Comparison of ENCODE assay signal across 24 cellular contexts in genomic region chr5:78203815-78204214, GRCh38.
A peak's percentile ranks its signal among the peaks of the same experiment; 100 is the strongest.
DNase-seq lines count a peak whose midpoint lies in the region; ATAC-seq, FAIRE-seq and TF ChIP-seq lines count a peak whose summit lies in the region.
"Had no signal": no experiment of that assay in that cellular context is flagged by ENCODE, and none has a peak within 500 bp of the region (broad histone marks: within the 10 kb centered on the region; RNA-seq: fewer than 3 reads in every experiment).

No MANE protein-coding gene starts in this region.

- no peaks in the 10 kb centered on the region for H3K4me1 Mint-ChIP-seq in endothelial cell (ENCODE audit: unreplicated experiment)
- H3K4me1 Mint-ChIP-seq: B cell had no signal

- no peak for FAIRE-seq in HepG2 (lab: Jason Lieb, UNC)
- FAIRE-seq: A204.1, GM12878, GM12892, GM18507 had no signal

- H3K9me3 ChIP-seq in HepG2 (ENCODE audit: low read length) (no peaks in the 10 kb centered on the region), right lobe of liver (no peaks in the 10 kb centered on the region), IMR-90 (ENCODE audit: control insufficient read depth, insufficient read depth, low read length) (no peaks in the 10 kb centered on the region), testis (no peaks in the 10 kb centered on the region)

- H2BK120ac ChIP-seq in IMR-90 (ENCODE audit: low read depth, low read length): no peak overlapping the region

- H2AK5ac ChIP-seq in IMR-90 (ENCODE audit: low read depth, low read length): no peak overlapping the region

- no peak overlapping the region for H2AK9ac ChIP-seq in IMR-90 (replicated peaks; ENCODE audit: low read depth, low read length, poor library complexity)

- no peak overlapping the region for H2BK15ac ChIP-seq in IMR-90 (ENCODE audit: low read depth, low read length)

- no peak overlapping the region for H3K56ac ChIP-seq in IMR-90 (ENCODE audit: extremely low read depth, insufficient read depth, low read length)

- peaks cover 23% of the 10 kb centered on the region for H3K36me3 Mint-ChIP-seq in endothelial cell (ENCODE audit: low read depth, unreplicated experiment)

- peaks cover 12 to 13% of the 10 kb centered on the region in 2 experiments; a peak in 2 of 4 replicates for H3K79me1 ChIP-seq in IMR-90 (ENCODE audit: low read depth in 1 of 2, low read length in 2 of 2)

- peaks cover 4% of the 10 kb centered on the region for H3K9me3 Mint-ChIP-seq in endothelial cell (ENCODE audit: unreplicated experiment)

- peaks cover 2% of the 10 kb centered on the region for H3K27me3 Mint-ChIP-seq in endothelial cell (ENCODE audit: unreplicated experiment)
- H3K27me3 Mint-ChIP-seq: B cell; CD4-positive, alpha-beta T cell had no signal

- H3K4me1 ChIP-seq in HepG2 (ENCODE audit: insufficient read depth, low read length) (no peaks in the 10 kb centered on the region), right lobe of liver (no peaks in the 10 kb centered on the region), IMR-90 (ENCODE audit: control insufficient read depth, insufficient read depth, low read length) (no peaks in the 10 kb centered on the region), testis (no peaks in the 10 kb centered on the region)
- H3K4me1 ChIP-seq: BLaER1 treated with 17β-estradiol and CSF1 and Interleukin-3, amounts not matched to agents 10 nM and 100 nM had no signal

- H3K27me3 ChIP-seq in HepG2 (ENCODE audit: control insufficient read depth in 1 of 2, insufficient read depth in 2 of 2, low read length in 2 of 2) (no peaks in the 10 kb centered on the region), right lobe of liver (no peaks in the 10 kb centered on the region), IMR-90 (ENCODE audit: control insufficient read depth, insufficient read depth, low read length) (no peaks in the 10 kb centered on the region), testis (no peaks in the 10 kb centered on the region)
- H3K27me3 ChIP-seq: BLaER1 treated with 17β-estradiol and CSF1 and Interleukin-3, amounts not matched to agents 10 nM and 100 nM had no signal

- H2AFZ ChIP-seq in HepG2 (ENCODE audit: low read length): no peak overlapping the region
- no peak overlapping the region for H2AFZ ChIP-seq in IMR-90 (replicated peaks; ENCODE audit: low read length, poor library complexity)

- H2BK5ac ChIP-seq in IMR-90 (ENCODE audit: low read depth, low read length, poor library complexity, severe bottlenecking): no peak overlapping the region

- dilution Hi-C loops in IMR-90 (cut with HindIII; ENCODE audit: low sequenced_read_pairs, unreplicated experiment): no loop called here

- TF ChIP-seq POLR2A in HepG2 (IDR thresholded peaks at IDR 0.05; ENCODE audit: insufficient read depth in 1 of 2, low read depth in 2 of 2, low read length in 2 of 2): no peak
- TF ChIP-seq POLR2A in right lobe of liver (IDR thresholded peaks at IDR 0.05): no peak
- TF ChIP-seq POLR2A in IMR-90 (IDR thresholded peaks at IDR 0.05; ENCODE audit: low read depth, low read length): no peak
- no peak for TF ChIP-seq POLR2A in testis (IDR thresholded peaks at IDR 0.05)

- H3K18ac ChIP-seq in IMR-90 (ENCODE audit: low read depth, low read length): no peak overlapping the region

- H3K9ac ChIP-seq in HepG2 (ENCODE audit: insufficient read depth, low read depth, low read length) (no peak overlapping the region), IMR-90 (ENCODE audit: low read depth, low read length) (no peak overlapping the region)
- H3K9ac ChIP-seq: BLaER1 treated with 17β-estradiol and CSF1 and Interleukin-3, amounts not matched to agents 10 nM and 100 nM had no signal

- H4K5ac ChIP-seq in IMR-90 (ENCODE audit: low read depth, low read length): no peak overlapping the region

- H2BK20ac ChIP-seq in IMR-90 (ENCODE audit: low read depth, low read length): no peak overlapping the region

- H4K8ac ChIP-seq in IMR-90 (ENCODE audit: low read depth in 2 of 2, low read length in 2 of 2): no peak overlapping the region

- no peak overlapping the region for H3K4ac ChIP-seq in IMR-90 (ENCODE audit: low read depth, low read length)

- WGBS in HepG2 (ENCODE audit: low lambda C conversion rate): 95% methylated on average over 2 of the region's 2 CpGs
- 86% methylated on average over 2 of the region's 2 CpGs for WGBS in right lobe of liver (ENCODE audit: insufficient coverage, low coverage, low lambda C conversion rate, missing lambda C conversion rate)
- no CpG with 5 or more reads among the region's 2 CpGs for WGBS in IMR-90 (ENCODE audit: extremely low coverage in 2 of 2, insufficient read length in 1 of 2), 2 experiments
- WGBS in testis, 2 donors: 85 to 95% methylated on average over 2 of the region's 2 CpGs

- TF ChIP-seq EP300 in HepG2 (IDR thresholded peaks at IDR 0.05; ENCODE audit: low read depth in 2 of 2, low read length in 2 of 2): no peak
- TF ChIP-seq EP300 in HepG2 (CRISPR knock-in tag; IDR thresholded peaks at IDR 0.05; ENCODE audit: borderline replicate concordance): no peak

- DNase-seq in HepG2 (ENCODE audit: low spot score) (no peak), right lobe of liver (no peak), IMR-90 (no peak), endothelial cell (ENCODE audit: low spot score) (no peak), testis (no peak), NCI-H526 treated with DMSO at 0.1 percent for 48 hours (lab: John Stamatoyannopoulos, UW) (no peak)
- DNase-seq: 8988T; AML-193; CD4-positive, alpha-beta T cell; CD8-positive, alpha-beta T cell; COR-L47; DMS 273 treated with DMSO at 0.1 percent for 48 hours; DMS153; DMS79; DND-41; EL; GDM1 had no signal

- H4K91ac ChIP-seq in IMR-90 (ENCODE audit: insufficient read depth, low read depth, low read length): no peak overlapping the region

- H3K36me3 ChIP-seq in HepG2 (replicated peaks in 1 of 2; ENCODE audit: control insufficient read depth in 1 of 2, insufficient read depth in 2 of 2, low read length in 2 of 2): peaks cover 1 to 21% of the 10 kb centered on the region in 2 experiments; a peak in 3 of 5 replicates
- H3K36me3 ChIP-seq in right lobe of liver: no peaks in the 10 kb centered on the region
- peaks cover 14% of the 10 kb centered on the region for H3K36me3 ChIP-seq in IMR-90 (ENCODE audit: control insufficient read depth, insufficient read depth, low read length)
- H3K36me3 ChIP-seq in testis (ENCODE audit: low read depth, missing control alignments): no peaks in the 10 kb centered on the region

- TF ChIP-seq CTCF in HepG2 (CRISPR knock-in tag; IDR thresholded peaks at IDR 0.05) (no peak), right lobe of liver (IDR thresholded peaks at IDR 0.05) (no peak), IMR-90 (conservative IDR thresholded peaks at IDR 0.05; ENCODE audit: low read depth, low read length) (no peak), endothelial cell (IDR thresholded peaks at IDR 0.05; ENCODE audit: unreplicated experiment) (no peak), testis (IDR thresholded peaks at IDR 0.05) (no peak)

- H3K4me3 ChIP-seq in HepG2 (replicated peaks in 1 of 3; ENCODE audit: insufficient read depth in 1 of 3, low read depth in 2 of 3, low read length in 3 of 3) (no peak overlapping the region), right lobe of liver (no peak overlapping the region), IMR-90 (ENCODE audit: insufficient read depth, low read depth, low read length) (no peak overlapping the region), testis (no peak overlapping the region)
- H3K4me3 ChIP-seq: BLaER1 treated with 17β-estradiol and CSF1 and Interleukin-3, amounts not matched to agents 10 nM and 100 nM; GM12878 had no signal

- BruUV-seq in HepG2 (replicated peaks; lab: Mats Ljungman, UMichigan): no TSS peak
- no TSS peak for BruUV-seq in IMR-90 (replicated peaks; lab: Mats Ljungman, UMichigan)

- CTCF ChIA-PET in HepG2 (lab: Yijun Ruan, JAX; ENCODE audit: low intra/inter-chr PET ratio, low total read pairs): no interaction called here
- CTCF ChIA-PET in IMR-90 (lab: Yijun Ruan, JAX): no interaction called here

- intact Hi-C loops in HepG2 (cut with micrococcal nuclease; ENCODE audit: unreplicated experiment) (no loop called here), right lobe of liver (cut with DNase I) (no loop called here), IMR-90 (cut with micrococcal nuclease) (no loop called here), testis (cut with DNase I; ENCODE audit: low total_unique reads) (no loop called here)

- TF ChIP-seq RAD21 in HepG2 (CRISPR knock-in tag; IDR thresholded peaks at IDR 0.05) (no peak), IMR-90 (IDR thresholded peaks at IDR 0.05; ENCODE audit: low read length) (no peak)

- ATAC-seq in HepG2 (no peak), right lobe of liver (no peak), IMR-90 (ENCODE audit: low read depth) (no peak)
- ATAC-seq: CD8-positive, alpha-beta T cell; GM12878 had no signal

- no peak overlapping the region for H3K23ac ChIP-seq in IMR-90 (ENCODE audit: low read depth, low read length)

- in situ Hi-C loops in HepG2 (cut with HindIII; ENCODE audit: extremely low pct_ligation_motif_present, low pct_unique_long_range_greater_than_20kb): no loop called here
- in situ Hi-C loops in IMR-90 (cut with MboI; ENCODE audit: low sequenced_read_pairs): no loop called here

- H3K4me2 ChIP-seq in HepG2 (ENCODE audit: low read depth, low read length) (no peak overlapping the region), IMR-90 (ENCODE audit: low read depth, low read length) (no peak overlapping the region)
- H3K4me2 ChIP-seq: BLaER1 treated with 17β-estradiol and CSF1 and Interleukin-3, amounts not matched to agents 10 nM and 100 nM had no signal

- H4K20me1 ChIP-seq in HepG2 (ENCODE audit: insufficient read depth, low read length) (no peaks in the 10 kb centered on the region), IMR-90 (ENCODE audit: insufficient read depth, low read length) (no peaks in the 10 kb centered on the region)

- H3K27ac ChIP-seq in HepG2 (ENCODE audit: extremely low read length, insufficient read depth, low read length) (no peak overlapping the region), right lobe of liver (no peak overlapping the region), IMR-90 (ENCODE audit: insufficient read depth, low read length) (no peak overlapping the region), testis (no peak overlapping the region)
- H3K27ac ChIP-seq: BLaER1 treated with 17β-estradiol and CSF1 and Interleukin-3, amounts not matched to agents 10 nM and 100 nM; C4-2B had no signal

- H3K14ac ChIP-seq in IMR-90 (replicated peaks; ENCODE audit: low read depth, low read length): no peak overlapping the region

- H3K4me3 Mint-ChIP-seq in endothelial cell (ENCODE audit: unreplicated experiment): peak overlapping the region; percentile 7
- H3K4me3 Mint-ChIP-seq: B cell; CD4-positive, alpha-beta T cell; CD8-positive, alpha-beta T cell had no signal

- POLR2A ChIA-PET in HepG2 (lab: Yijun Ruan, JAX): no interaction called here
- POLR2A ChIA-PET in IMR-90 (lab: Charles Lee; ENCODE audit: unreplicated experiment): no interaction called here

- peaks cover 3% of the 10 kb centered on the region; the same call in 1 of the 2 replicates for H3K9me1 ChIP-seq in IMR-90 (ENCODE audit: insufficient read depth, low read length)

- H3K79me2 ChIP-seq in HepG2 (ENCODE audit: insufficient read depth, low read length): no peaks in the 10 kb centered on the region

- no peak overlapping the region for H3K27ac Mint-ChIP-seq in endothelial cell (ENCODE audit: unreplicated experiment)
- H3K27ac Mint-ChIP-seq: B cell; CD4-positive, alpha-beta T cell; CD8-positive, alpha-beta T cell had no signal

TF ChIP-seq in IMR-90, 13 proteins besides CTCF, POLR2A, EP300 and RAD21:
- no peak for TF ChIP-seq MXI1 (IDR thresholded peaks at IDR 0.05; ENCODE audit: borderline replicate concordance, low read depth, low read length)
- TF ChIP-seq MAFK (IDR thresholded peaks at IDR 0.05; ENCODE audit: low read depth, low read length): peak; percentile 51
TF ChIP-seq in IMR-90: peak in this region for 1.
